In genomic region chr7:120998996-120999565, GRCh38 we compare ENCODE assay signal across 1 cellular context.
TF ChIP-seq lines count a peak whose summit lies in the region.

No MANE protein-coding gene starts in this region.

TF ChIP-seq in HepG2, 621 proteins besides CTCF, POLR2A, EP300 and RAD21:
- TF ChIP-seq ZNF879 (CRISPR knock-in tag; IDR thresholded peaks at IDR 0.05), result no peak
- TF ChIP-seq ZMYM4 (CRISPR knock-in tag; IDR thresholded peaks at IDR 0.05), result no peak
